ENCODE assay signal across 26 cellular contexts in the genomic region with DNA sequence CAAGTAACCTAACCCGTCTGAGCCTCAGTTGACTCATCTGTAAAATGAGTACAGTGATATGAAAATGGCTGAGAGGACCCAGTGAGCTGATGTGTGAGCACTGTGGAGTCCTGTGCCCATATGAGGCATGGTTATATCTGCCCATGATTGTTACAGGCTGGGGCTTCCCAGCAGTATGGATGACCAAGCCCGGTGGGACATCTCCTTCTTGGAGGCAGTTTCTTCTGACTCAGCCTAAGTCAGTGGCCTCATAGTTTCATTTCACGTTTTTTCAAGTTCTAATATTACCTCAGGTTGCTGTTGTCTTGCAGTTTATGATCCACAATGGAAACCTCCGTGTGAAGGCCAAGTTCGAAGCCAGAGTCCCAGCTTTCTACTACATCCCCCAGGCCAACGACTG. TPM values are rescaled to one million over a fixed set of nuclear protein-coding genes. Genes with fewer than 3 reads are reported as not detected.
DNase-seq lines count a peak whose midpoint lies in the region; ATAC-seq, FAIRE-seq and TF ChIP-seq lines count a peak whose summit lies in the region.
"Had no signal": no experiment of that assay in that cellular context is flagged by ENCODE, and none has a peak within 500 bp of the region (broad histone marks: within the 10 kb centered on the region; RNA-seq: fewer than 3 reads in every experiment).

No MANE protein-coding gene starts in this region.

- peak; percentile 55 for FAIRE-seq in GM12891 (lab: Jason Lieb, UNC)
- FAIRE-seq: frontal cortex, TTC549 had no signal

- no peak overlapping the region for H3K27ac ChIP-seq in GM23248
- no peak overlapping the region for H3K27ac ChIP-seq in foreskin keratinocyte
- H3K27ac ChIP-seq: BLaER1, esophagus squamous epithelium, SK-N-MC had no signal

- H3K4me2 ChIP-seq in GM23248 (ENCODE audit: unreplicated experiment) = no peak overlapping the region
- H3K4me2 ChIP-seq: BLaER1, GM23338 had no signal

- no peaks in the 10 kb centered on the region for H3K4me1 ChIP-seq in GM23248 (ENCODE audit: insufficient read depth)
- H3K4me1 ChIP-seq in foreskin keratinocyte = no peaks in the 10 kb centered on the region
- peaks cover 13% of the 10 kb centered on the region for H3K4me1 ChIP-seq in mucosa of descending colon (ENCODE audit: low read depth)
- H3K4me1 ChIP-seq: BLaER1 had no signal

- no peaks in the 10 kb centered on the region for H3F3A ChIP-seq in GM23248 (ENCODE audit: insufficient read depth)

- in situ Hi-C loops in GM23248 (cut with MboI) = no loop called here

- no peak overlapping the region for H3K9ac ChIP-seq in GM23248
- H3K9ac ChIP-seq: BLaER1 had no signal

- H3K9me2 ChIP-seq in GM23248 (ENCODE audit: insufficient read depth) = no peaks in the 10 kb centered on the region

- H3K36me3 ChIP-seq in GM23248 (ENCODE audit: low read depth) (no peaks in the 10 kb centered on the region), mucosa of descending colon (ENCODE audit: low read depth) (no peaks in the 10 kb centered on the region)
- H3K36me3 ChIP-seq: BLaER1, esophagus squamous epithelium had no signal

- H3K79me2 ChIP-seq in GM23248 (ENCODE audit: insufficient read depth) = no peaks in the 10 kb centered on the region

- DNase-seq in GM12891 (ENCODE audit: insufficient read length, low spot score) (no peak), GM23248 (peak; percentile 19), NOMO-1 treated with DMSO at 0.1 percent for 48 hours (lab: John Stamatoyannopoulos, UW; ENCODE audit: unreplicated experiment) (peak; percentile 60), foreskin keratinocyte (no peak), NCI-H82 (lab: John Stamatoyannopoulos, UW) (no peak), GM19240 (ENCODE audit: insufficient read length, low spot score) (no peak), mucosa of descending colon (no peak)
- DNase-seq: activated CD4-positive, alpha-beta T cell treated with anti-CD3 and anti-CD28 coated beads, Interleukin-2, amount 50 U/mL, for 48 hours; activated naive CD4-positive, alpha-beta T cell treated with Interleukin-2 at 50 U/mL for 16 hours; DMS153; esophagus squamous epithelium; HFFc6; KG1; midbrain; naive thymus-derived CD8-positive, alpha-beta T cell; NCI-H2107; NCI-H345; NCI-H69; OCI-M1; stimulated activated naive CD4-positive, alpha-beta T cell had no signal

- H3K9me3 ChIP-seq in GM23248 (ENCODE audit: low read depth) = no peaks in the 10 kb centered on the region
- H3K9me3 ChIP-seq in mucosa of descending colon = no peaks in the 10 kb centered on the region
- H3K9me3 ChIP-seq: BLaER1, esophagus squamous epithelium had no signal

- H2AFZ ChIP-seq in GM23248 = no peak overlapping the region
- H2AFZ ChIP-seq: GM23338 had no signal

- ATAC-seq in foreskin keratinocyte (peak; percentile 35), GM21447 (IDR thresholded peaks at IDR 0.05; ENCODE audit: unreplicated experiment) (no peak), mucosa of descending colon (no peak)
- ATAC-seq: GM23338; naive thymus-derived CD8-positive, alpha-beta T cell had no signal

- intact Hi-C loops in mucosa of descending colon (cut with DNase I, micrococcal nuclease) = no loop called here

- whole genome bisulfite sequencing in GM23248 (ENCODE audit: low coverage in 1 of 2, low lambda C conversion rate in 2 of 2, missing lambda C conversion rate in 2 of 2), 2 experiments = 76 to 79% methylated on average over 6 of the region's 6 CpGs

- no peak overlapping the region for H3K4me3 ChIP-seq in GM23248
- H3K4me3 ChIP-seq in mucosa of descending colon = no peak overlapping the region
- H3K4me3 ChIP-seq: BLaER1, esophagus squamous epithelium, GM23338, SK-N-MC had no signal

- no peak for TF ChIP-seq POLR2A in GM12891 (IDR thresholded peaks at IDR 0.05; ENCODE audit: low read depth, low read length)

- TF ChIP-seq CTCF in foreskin keratinocyte (conservative IDR thresholded peaks at IDR 0.05) = no peak
- no peak for TF ChIP-seq CTCF in mucosa of descending colon (IDR thresholded peaks at IDR 0.05)

- peaks cover 19% of the 10 kb centered on the region for H3K27me3 ChIP-seq in GM23248 (replicated peaks; ENCODE audit: insufficient read depth)
- H3K27me3 ChIP-seq in foreskin keratinocyte = peaks cover 55% of the 10 kb centered on the region

- no peaks in the 10 kb centered on the region for H4K20me1 ChIP-seq in GM23248 (ENCODE audit: insufficient read depth)
- H4K20me1 ChIP-seq: BLaER1 had no signal

TF ChIP-seq in GM12891, 5 proteins besides CTCF, POLR2A, EP300 and RAD21:
- TF ChIP-seq TAF1 (IDR thresholded peaks at IDR 0.05; ENCODE audit: low read depth, low read length) = no peak
- TF ChIP-seq SPI1 (IDR thresholded peaks at IDR 0.05; ENCODE audit: low read depth, low read length) = peak; percentile 41
- TF ChIP-seq PAX5 (IDR thresholded peaks at IDR 0.05; ENCODE audit: insufficient read depth, low read length, severe bottlenecking) = no peak

RNA-seq across cellular contexts. Expression of a gene that starts 4.8 kb away (rescaled TPM):
- polyA plus RNA-seq in GM12891 (2012; ENCODE audit: low read depth, missing spikeins) = 0.83 TPM
- not detected in 2 replicates for total RNA-seq in GM23248 (2014; rRNA removed; shearing (Covaris generic))
- 0.34 TPM in 1 of 2 replicates, not detected in the other for polyA plus RNA-seq in GM23248 (2016; fragmentation: Nextera tagmentation; extraction: Ambion mirVana)
- 0.35 and 0.65 TPM in 2 replicates for total RNA-seq in foreskin keratinocyte
- polyA plus RNA-seq in foreskin keratinocyte = not detected in 2 replicates
- 10 to 100 TPM in 2 of 3 donors, 1 to 10 TPM in 1; 7.3 to 15.9 (median 12.1) TPM for total RNA-seq in mucosa of descending colon

RNA-seq across cellular contexts. Expression of a gene that starts 20.5 kb away (rescaled TPM):
- polyA plus RNA-seq in GM12891 (2012; ENCODE audit: low read depth, missing spikeins) = 15.6 TPM
- 7.6 and 8.1 TPM in 2 replicates for total RNA-seq in GM23248 (2014; rRNA removed; shearing (Covaris generic))
- 21.4 and 24.7 TPM in 2 replicates for polyA plus RNA-seq in GM23248 (2016; fragmentation: Nextera tagmentation; extraction: Ambion mirVana)
- 13.2 and 14.1 TPM in 2 replicates for total RNA-seq in foreskin keratinocyte
- 8.8 and 11.5 TPM in 2 replicates for polyA plus RNA-seq in foreskin keratinocyte
- total RNA-seq in mucosa of descending colon = 10 to 100 TPM; 16.1 to 18.3 (median 16.3) TPM

RNA-seq across cellular contexts. Expression of a gene that starts 44.3 kb away (rescaled TPM):
- 6.9 TPM for polyA plus RNA-seq in GM12891 (2012; ENCODE audit: low read depth, missing spikeins)
- total RNA-seq in GM23248 (2014; rRNA removed; shearing (Covaris generic)) = 16.7 and 21.2 TPM in 2 replicates
- polyA plus RNA-seq in GM23248 (2016; fragmentation: Nextera tagmentation; extraction: Ambion mirVana) (20.0 and 20.5 TPM in 2 replicates), foreskin keratinocyte (12.3 and 13.0 TPM in 2 replicates)
- total RNA-seq in foreskin keratinocyte (12.5 and 12.6 TPM in 2 replicates), mucosa of descending colon (10 to 100 TPM; 22.9 to 27.9 (median 24.1) TPM)

Comparison
In these comparisons a context has a peak if more than half of its experiments do, and no peak if none do; other contexts are left out.
1. DNase-seq: peak in GM23248 (single experiment) and NOMO-1 treated with DMSO at 0.1 percent for 48 hours (single experiment); none in GM12891 (single experiment), foreskin keratinocyte (0 of 2), NCI-H82 (single experiment), GM19240 (single experiment) and mucosa of descending colon (0 of 3).